Comparison of ENCODE assay signal across 1 cellular context in the genomic region with DNA sequence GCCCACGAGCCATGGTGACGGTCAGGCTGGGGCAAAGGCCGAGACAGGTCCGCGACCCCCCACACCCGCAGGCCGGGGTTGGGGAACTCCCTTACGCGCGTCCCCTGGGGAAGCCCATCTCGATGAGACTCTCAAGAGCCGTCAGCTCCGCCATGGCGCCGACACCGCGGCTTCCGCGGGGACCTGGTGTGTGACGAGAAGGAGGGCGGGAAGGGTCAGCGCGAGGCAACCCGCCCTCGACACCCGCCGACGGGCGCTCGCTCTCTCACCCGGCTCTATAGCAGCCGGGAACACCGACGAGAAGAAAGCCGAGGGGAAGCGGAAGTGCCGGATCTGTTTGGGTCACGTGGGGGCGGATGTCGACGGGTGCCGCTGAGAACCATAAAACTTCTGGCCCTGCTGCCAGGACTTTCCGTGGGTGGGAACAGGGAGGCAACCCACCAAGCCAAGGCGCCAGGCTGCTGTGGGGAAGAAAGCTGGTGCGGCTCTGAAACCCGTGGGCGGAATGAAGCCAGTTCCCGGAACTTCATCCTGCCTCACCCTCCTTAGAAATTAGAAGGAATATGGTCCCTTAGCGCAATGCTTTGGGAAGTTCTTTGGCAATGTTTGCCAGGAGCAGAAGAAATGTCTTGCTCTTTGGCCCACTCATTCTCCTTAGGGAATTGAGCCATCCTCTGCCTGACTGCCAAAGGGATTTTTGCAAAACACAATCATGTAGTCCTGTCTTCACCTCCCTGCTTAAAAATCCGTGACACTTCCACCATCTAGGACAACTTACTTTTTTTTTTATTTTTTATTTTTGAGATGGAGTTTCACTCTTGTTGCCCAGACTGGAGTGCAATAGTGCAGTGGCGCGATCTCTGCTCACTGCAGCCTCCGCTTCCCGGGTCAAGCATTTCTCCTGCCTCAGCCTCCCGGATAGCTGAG.
A peak's percentile ranks its signal among the peaks of the same experiment; 100 is the strongest.
TF ChIP-seq lines count a peak whose summit lies in the region.

UBXN1 (minus strand) TSS at position 304 of the 927 bp plus-strand sequence; CDS start at position 154, 150 bp downstream.

TF ChIP-seq in K562, 482 proteins besides CTCF, POLR2A, EP300 and RAD21 (continued from another document):
- TF ChIP-seq ZBTB11 (CRISPR knock-in tag; IDR thresholded peaks at IDR 0.05), result peak; percentile 47 to 95 (median 63); a peak in 4 of 6 replicates
- 0 out of 2 replicates have a peak, but pooled peaks have one; percentile 56 for TF ChIP-seq GATAD2A (IDR thresholded peaks at IDR 0.05)
- TF ChIP-seq HDAC2 (IDR thresholded peaks at IDR 0.05), result peak; percentile 46; the same call in 1 of the 2 replicates
- no peak; the same call in 1 of the 2 replicates for TF ChIP-seq RNF2 (IDR thresholded peaks at IDR 0.05)
- TF ChIP-seq TEAD1 (CRISPR knock-in tag; IDR thresholded peaks at IDR 0.05), result peak; percentile 3 to 61; a peak in 1 of 4 replicates
- TF ChIP-seq HNRNPLL (IDR thresholded peaks at IDR 0.05; ENCODE audit: low read depth, low read length, poor library complexity, severe bottlenecking), result no peak
- TF ChIP-seq NFRKB (IDR thresholded peaks at IDR 0.05; ENCODE audit: low read depth), result peak; percentile 88; the same call in 1 of the 2 replicates
- TF ChIP-seq SAFB2 (IDR thresholded peaks at IDR 0.05; ENCODE audit: borderline replicate concordance, low read depth, low read length, severe bottlenecking), result no peak
- TF ChIP-seq SMAD1 (IDR thresholded peaks at IDR 0.05; ENCODE audit: low read depth, low read length, partially characterized antibody), result peak; percentile 49
- TF ChIP-seq KDM2B (CRISPR knock-in tag; IDR thresholded peaks at IDR 0.05), result no peak
- 0 out of 2 replicates have a peak, but pooled peaks have one; percentile 29 for TF ChIP-seq KLF6 (CRISPR knock-in tag; IDR thresholded peaks at IDR 0.05; ENCODE audit: borderline replicate concordance)
